In genomic region chr6:72636215-72636614, GRCh38 we compare ENCODE assay signal across 16 cellular contexts. TPM values are rescaled to one million over a fixed set of nuclear protein-coding genes. Genes with fewer than 3 reads are reported as not detected.
DNase-seq lines count a peak whose midpoint lies in the region; ATAC-seq and TF ChIP-seq lines count a peak whose summit lies in the region.
"Had no signal": no experiment of that assay in that cellular context is flagged by ENCODE, and none has a peak within 500 bp of the region (broad histone marks: within the 10 kb centered on the region; RNA-seq: fewer than 3 reads in every experiment).

No MANE protein-coding gene starts in this region.

- H3K36me3 ChIP-seq in neuronal stem cell (replicated peaks in 1 of 2; ENCODE audit: control insufficient read depth in 2 of 2, insufficient read depth in 2 of 2, low read length in 2 of 2) (no peaks in the 10 kb centered on the region), ovary (no peaks in the 10 kb centered on the region)
- H3K36me3 ChIP-seq: HAP-1, stomach had no signal

- H2AFZ ChIP-seq in neuronal stem cell (ENCODE audit: low read length) = no peak overlapping the region

- H3K18ac ChIP-seq in neuronal stem cell (ENCODE audit: low read length) = no peak overlapping the region

- DNase-seq in NAMALWA (ENCODE audit: low spot score) (peak; percentile 26), neuronal stem cell (ENCODE audit: low spot score) (no peak), ovary (no peak), inferior parietal cortex (ENCODE audit: extremely low spot score) (no peak)
- no peak for DNase-seq in NK-92 treated with Interleukin-12 subunit alpha and Interleukin-12 subunit beta, amount 100 ng/mL, for 24 hours (lab: John Stamatoyannopoulos, UW)
- DNase-seq: activated naive CD8-positive, alpha-beta T cell treated with anti-CD3 and anti-CD28 coated beads for 36 hours; mucosa of descending colon; stimulated activated CD4-positive, alpha-beta T cell treated with anti-CD3 and anti-CD28 coated beads, Interleukin-4, amount 100 ng/mL, for 1 hour; stomach; T-helper 9 cell had no signal

- no peak overlapping the region for H2BK12ac ChIP-seq in neuronal stem cell (ENCODE audit: low read length)

- WGBS in neuronal stem cell (ENCODE audit: extremely low coverage in 2 of 2, insufficient read length in 2 of 2, insufficient replicate concordance in 1 of 2), 2 donors = no CpG with 5 or more reads among the region's 2 CpGs
- 66 to 70% (median 68%) methylated on average over 2 of the region's 2 CpGs for WGBS in ovary, 3 donors

- H3K4me1 ChIP-seq in neuronal stem cell (ENCODE audit: control insufficient read depth in 2 of 2, insufficient read depth in 1 of 2, low read depth in 1 of 2, low read length in 2 of 2) (no peaks in the 10 kb centered on the region), ovary (ENCODE audit: insufficient read depth) (no peaks in the 10 kb centered on the region)
- H3K4me1 ChIP-seq: BLaER1 treated with 17β-estradiol and CSF1 and Interleukin-3, amounts not matched to agents 10 nM and 100 nM; HAP-1; stomach had no signal

- H4K91ac ChIP-seq in neuronal stem cell (ENCODE audit: low read depth, low read length, poor library complexity) = no peak overlapping the region

- TF ChIP-seq POLR2A in ovary (IDR thresholded peaks at IDR 0.05) = no peak

- no peak for TF ChIP-seq EP300 in ovary (IDR thresholded peaks at IDR 0.05)

- no peak overlapping the region for H3K9ac ChIP-seq in neuronal stem cell (ENCODE audit: low read depth, low read length, poor library complexity)
- H3K9ac ChIP-seq: BLaER1 treated with 17β-estradiol and CSF1 and Interleukin-3, amounts not matched to agents 10 nM and 100 nM had no signal

- H2AK5ac ChIP-seq in neuronal stem cell (ENCODE audit: low read depth, low read length) = no peak overlapping the region

- no peak overlapping the region for H2BK5ac ChIP-seq in neuronal stem cell (ENCODE audit: low read length)

- H3K27me3 ChIP-seq in neuronal stem cell (ENCODE audit: control insufficient read depth in 3 of 3, insufficient read depth in 3 of 3, low read depth in 1 of 3, low read length in 3 of 3) (peaks cover 0 to 3% (median 0%) of the 10 kb centered on the region in 3 experiments), ovary (no peaks in the 10 kb centered on the region)
- H3K27me3 ChIP-seq: BLaER1 treated with 17β-estradiol and CSF1 and Interleukin-3, amounts not matched to agents 10 nM and 100 nM; stomach had no signal

- H4K8ac ChIP-seq in neuronal stem cell (ENCODE audit: low read depth, low read length) = no peak overlapping the region

- H3K27ac ChIP-seq in neuronal stem cell (replicated peaks; ENCODE audit: low read length) (no peak overlapping the region), ovary (no peak overlapping the region)
- H3K27ac ChIP-seq: BLaER1 treated with 17β-estradiol and CSF1 and Interleukin-3, amounts not matched to agents 10 nM and 100 nM; stomach had no signal

- H3K79me1 ChIP-seq in neuronal stem cell (ENCODE audit: low read depth, low read length) = no peaks in the 10 kb centered on the region

- H2BK15ac ChIP-seq in neuronal stem cell (ENCODE audit: low read length) = no peak overlapping the region

- intact Hi-C loops in ovary (cut with DNase I) = no loop called here

- H3K14ac ChIP-seq in neuronal stem cell (ENCODE audit: low read length) = no peak overlapping the region

- ATAC-seq in GM18909 (IDR thresholded peaks at IDR 0.05; ENCODE audit: poor library complexity, unreplicated experiment) (peak; percentile 94), GM21619 (IDR thresholded peaks at IDR 0.05; ENCODE audit: unreplicated experiment) (peak; percentile 95), HG03066 (IDR thresholded peaks at IDR 0.05; ENCODE audit: low read depth, unreplicated experiment) (peak; percentile 96)
- ATAC-seq: mucosa of descending colon, Panc1 had no signal

- H3K4ac ChIP-seq in neuronal stem cell (ENCODE audit: low read length) = no peak overlapping the region

- no peak overlapping the region for H3K23ac ChIP-seq in neuronal stem cell (ENCODE audit: low read depth, low read length, poor library complexity)

- no peak for TF ChIP-seq CTCF in ovary (IDR thresholded peaks at IDR 0.05)

- H3K4me3 ChIP-seq in neuronal stem cell (ENCODE audit: low read length in 2 of 2) = no peak overlapping the region
- no peak overlapping the region for H3K4me3 ChIP-seq in ovary
- H3K4me3 ChIP-seq: BLaER1 treated with 17β-estradiol and CSF1 and Interleukin-3, amounts not matched to agents 10 nM and 100 nM; HAP-1; mucosa of descending colon; stomach had no signal

- H3K4me2 ChIP-seq in neuronal stem cell (ENCODE audit: insufficient read depth, low read length, poor library complexity, severe bottlenecking) = no peak overlapping the region
- H3K4me2 ChIP-seq: BLaER1 treated with 17β-estradiol and CSF1 and Interleukin-3, amounts not matched to agents 10 nM and 100 nM had no signal

- no peak overlapping the region for H2BK120ac ChIP-seq in neuronal stem cell (ENCODE audit: low read depth, low read length)

- no peaks in the 10 kb centered on the region for H3K9me3 ChIP-seq in neuronal stem cell (replicated peaks in 1 of 2; ENCODE audit: control insufficient read depth in 2 of 2, insufficient read depth in 1 of 2, low read depth in 1 of 2, low read length in 2 of 2)
- no peaks in the 10 kb centered on the region for H3K9me3 ChIP-seq in ovary
- H3K9me3 ChIP-seq: HAP-1, mucosa of descending colon, stomach had no signal

RNA-seq across cellular contexts. Expression of gene KCNQ5, which starts 14.4 kb away (rescaled TPM):
- 0.08 TPM for polyA plus RNA-seq in neuronal stem cell (2013, experiment 1 of 2)
- 0.06 TPM for polyA plus RNA-seq in neuronal stem cell (2013, experiment 2 of 2)
- under 1 TPM in 5 of 7 donors, not detected in 2; 0.07 to 0.80 (median 0.20) TPM for total RNA-seq in ovary
- polyA plus RNA-seq in ovary = under 1 TPM; 0.02 to 0.12 TPM
